In the genomic region with DNA sequence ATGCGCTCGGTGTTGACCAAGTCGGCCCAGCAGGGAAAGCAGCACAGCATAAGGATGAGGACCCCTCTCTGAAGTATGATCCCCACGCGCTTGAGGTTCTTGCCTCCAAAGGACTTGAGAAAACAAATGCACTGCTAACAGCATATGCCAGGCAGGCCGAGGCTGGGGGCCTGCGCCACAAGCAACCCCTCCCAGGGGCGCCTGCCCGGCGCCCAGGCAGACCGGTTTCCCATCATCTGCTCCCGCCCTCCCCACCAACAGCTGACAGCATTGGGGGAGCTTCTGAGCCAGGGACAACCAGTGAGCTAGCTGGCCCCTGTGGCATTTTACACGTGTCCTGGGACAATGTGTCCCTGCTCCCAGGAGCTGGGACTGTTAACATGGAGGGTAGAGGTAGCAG, we compare ENCODE assay signal across 1 cellular context. TPM values are rescaled to one million over a fixed set of nuclear protein-coding genes. Genes with fewer than 3 reads are reported as not detected.
"Had no signal": no experiment of that assay in that cellular context is flagged by ENCODE, and none has a peak within 500 bp of the region (broad histone marks: within the 10 kb centered on the region; RNA-seq: fewer than 3 reads in every experiment).

No MANE protein-coding gene starts in this region.

RNA-seq across cellular contexts. Expression of gene SLC47A1, which starts 48.5 kb away (rescaled TPM):
- polyA plus RNA-seq: GM12878 had no signal
